Comparison of ENCODE assay signal across 13 cellular contexts in genomic region chr6:33018418-33018817, GRCh38. TPM values are rescaled to one million over a fixed set of nuclear protein-coding genes. Genes with fewer than 3 reads are reported as not detected.
A peak's percentile ranks its signal among the peaks of the same experiment; 100 is the strongest.
DNase-seq lines count a peak whose midpoint lies in the region; ATAC-seq and TF ChIP-seq lines count a peak whose summit lies in the region.
"Had no signal": no experiment of that assay in that cellular context is flagged by ENCODE, and none has a peak within 500 bp of the region (broad histone marks: within the 10 kb centered on the region; RNA-seq: fewer than 3 reads in every experiment).

No MANE protein-coding gene starts in this region.

- CTCF ChIA-PET in CD4-positive, alpha-beta T cell (lab: Charles Lee): interaction anchor here (1.1 kb wide), 1 partner anchor 230 kb away, joined by 3 read pairs; no protein-coding TSS in a partner anchor

- H3K27ac Mint-ChIP-seq in CD4-positive, alpha-beta T cell: peak overlapping the region; percentile 70

- no peaks in the 10 kb centered on the region for H3K9me3 ChIP-seq in CD4-positive, alpha-beta T cell (ENCODE audit: control insufficient read depth, low read length)
- H3K9me3 ChIP-seq in MG63 (no peaks in the 10 kb centered on the region), duodenal mucosa (ENCODE audit: control insufficient read depth in 1 of 2, low read length in 2 of 2) (no peaks in the 10 kb centered on the region), psoas muscle (no peaks in the 10 kb centered on the region)
- H3K9me3 ChIP-seq: Caco-2 had no signal

- H3K36me3 ChIP-seq in MG63: no peaks in the 10 kb centered on the region
- no peaks in the 10 kb centered on the region for H3K36me3 ChIP-seq in duodenal mucosa (ENCODE audit: control insufficient read depth in 1 of 2, insufficient read depth in 2 of 2, low read length in 2 of 2)
- no peaks in the 10 kb centered on the region for H3K36me3 ChIP-seq in psoas muscle (ENCODE audit: insufficient read depth in 1 of 2, low read depth in 1 of 2)

- H3K4me3 Mint-ChIP-seq in CD4-positive, alpha-beta T cell: no peak overlapping the region

- H3K4me3 ChIP-seq in MG63 (peak overlapping the region; percentile 27), duodenal mucosa (ENCODE audit: low read depth in 1 of 2, low read length in 2 of 2) (no peak overlapping the region), psoas muscle (peak overlapping the region; percentile 28)
- H3K4me3 ChIP-seq: lung had no signal

- no peaks in the 10 kb centered on the region for H3K36me3 Mint-ChIP-seq in CD4-positive, alpha-beta T cell (ENCODE audit: low read depth)

- intact Hi-C loops in CD4-positive, alpha-beta T cell (cut with DNase I, micrococcal nuclease): no loop called here
- intact Hi-C loops in psoas muscle (cut with DNase I): no loop called here

- peaks cover 10% of the 10 kb centered on the region for H3K27me3 ChIP-seq in CD4-positive, alpha-beta T cell (ENCODE audit: control insufficient read depth, insufficient read depth, low read length)
- peaks cover 16% of the 10 kb centered on the region for H3K27me3 ChIP-seq in MG63
- peaks cover 0 to 5% of the 10 kb centered on the region in 2 donors for H3K27me3 ChIP-seq in duodenal mucosa (ENCODE audit: control insufficient read depth in 1 of 2, insufficient read depth in 2 of 2, low read length in 2 of 2)
- peaks cover 0 to 6% (median 2%) of the 10 kb centered on the region in 3 donors for H3K27me3 ChIP-seq in psoas muscle (ENCODE audit: insufficient read depth in 3 of 3, low read length in 2 of 3)

- H3K9ac ChIP-seq in duodenal mucosa (ENCODE audit: low read depth in 1 of 2, low read length in 2 of 2): no peak overlapping the region

- DNase-seq in CD4-positive, alpha-beta T cell: no peak
- DNase-seq in MG63 (no peak), psoas muscle (no peak), amniotic stem cell (lab: John Stamatoyannopoulos, UW) (no peak), NCI-H2029 (lab: John Stamatoyannopoulos, UW) (no peak), AG20443 (ENCODE audit: low spot score) (no peak)
- DNase-seq: Caco-2, NCI-H2171 had no signal

- no peaks in the 10 kb centered on the region for H3K9me3 Mint-ChIP-seq in CD4-positive, alpha-beta T cell

- H3K4me1 Mint-ChIP-seq in CD4-positive, alpha-beta T cell (ENCODE audit: low read depth): peaks cover 36% of the 10 kb centered on the region

- peaks cover 5% of the 10 kb centered on the region for H3K27me3 Mint-ChIP-seq in CD4-positive, alpha-beta T cell

- POLR2A ChIA-PET in CD4-positive, alpha-beta T cell (lab: Charles Lee): interaction anchor here (1.1 to 2.4 kb wide), 4 partner anchors 45 to 231 kb away, joined by 4 to 14 read pairs (median 10); partner anchors contain the start of gene HLA-DPB1

- no peak for ATAC-seq in CD4-positive, alpha-beta T cell (ENCODE audit: poor library complexity)
- ATAC-seq in psoas muscle: no peak
- no peak for ATAC-seq in HG03378 (IDR thresholded peaks at IDR 0.05; ENCODE audit: unreplicated experiment)
- ATAC-seq: HCT116 had no signal

- peaks cover 16 to 22% of the 10 kb centered on the region in 2 donors for H3K4me1 ChIP-seq in duodenal mucosa (ENCODE audit: control insufficient read depth in 1 of 2, insufficient read depth in 2 of 2, low read length in 2 of 2)
- peaks cover 15% of the 10 kb centered on the region for H3K4me1 ChIP-seq in psoas muscle

- H3K27ac ChIP-seq in CD4-positive, alpha-beta T cell (ENCODE audit: low read depth, low read length): no peak overlapping the region
- H3K27ac ChIP-seq in duodenal mucosa (ENCODE audit: low read depth, low read length) (peak overlapping the region; percentile 35), psoas muscle (peak overlapping the region; percentile 58)

- no peak for TF ChIP-seq CTCF in CD4-positive, alpha-beta T cell (IDR thresholded peaks at IDR 0.05)
- TF ChIP-seq CTCF in psoas muscle (IDR thresholded peaks at IDR 0.05): no peak

RNA-seq across cellular contexts. Expression of gene HLA-DOA, which starts 9.0 kb away (rescaled TPM):
- 1 to 10 TPM; 5.9 to 6.1 TPM for total RNA-seq in CD4-positive, alpha-beta T cell
- not detected in 2 replicates for total RNA-seq in MG63 (2014; rRNA removed; shearing (Covaris generic); ENCODE audit: low replicate concordance)
- 1 to 10 TPM in 2 of 4 donors, under 1 TPM in 2; 0.48 to 1.5 (median 0.85) TPM for total RNA-seq in psoas muscle
- under 1 TPM; 0.36 to 0.77 (median 0.58) TPM for polyA plus RNA-seq in psoas muscle
- total RNA-seq: Caco-2, pulmonary artery endothelial cell had no signal

RNA-seq across cellular contexts. Expression of gene BRD2, which starts 50.0 kb away (rescaled TPM):
- total RNA-seq in CD4-positive, alpha-beta T cell: 100 to 1,000 TPM; 340 to 378 TPM
- 207 and 281 TPM in 2 replicates for total RNA-seq in MG63 (2014; rRNA removed; shearing (Covaris generic); ENCODE audit: low replicate concordance)
- 100 to 1,000 TPM in 3 of 4 donors, 10 to 100 TPM in 1; 70.0 to 135 (median 115) TPM for total RNA-seq in psoas muscle
- polyA plus RNA-seq in psoas muscle: 10 to 100 TPM; 62.2 to 93.0 (median 64.4) TPM

RNA-seq across cellular contexts. Expression of gene HLA-DPA1, which starts 55.0 kb away (rescaled TPM):
- 10 to 100 TPM; 19.4 to 19.9 TPM for total RNA-seq in CD4-positive, alpha-beta T cell
- 0.59 and 2.5 TPM in 2 replicates for total RNA-seq in MG63 (2014; rRNA removed; shearing (Covaris generic); ENCODE audit: low replicate concordance)
- total RNA-seq in psoas muscle: 10 to 100 TPM; 13.8 to 52.6 (median 20.2) TPM
- 10 to 100 TPM; 10.7 to 12.3 (median 10.9) TPM for polyA plus RNA-seq in psoas muscle
- total RNA-seq: Caco-2 had no signal

RNA-seq across cellular contexts. Expression of gene HLA-DPB1, which starts 57.4 kb away (rescaled TPM):
- total RNA-seq in CD4-positive, alpha-beta T cell: 10 to 100 TPM; 29.0 to 31.7 TPM
- total RNA-seq in MG63 (2014; rRNA removed; shearing (Covaris generic); ENCODE audit: low replicate concordance): 9.2 and 54.4 TPM in 2 replicates
- 10 to 100 TPM; 11.9 to 33.2 (median 18.3) TPM for total RNA-seq in psoas muscle
- 10 to 100 TPM; 11.0 to 17.9 (median 11.1) TPM for polyA plus RNA-seq in psoas muscle
- total RNA-seq: Caco-2 had no signal

Comparison
In these comparisons a context has a peak if more than half of its experiments do, and no peak if none do; other contexts are left out.
1. H3K4me3 ChIP-seq: peak in MG63 (single experiment) and psoas muscle (single experiment); none in duodenal mucosa (0 of 2).